In the genomic region with DNA sequence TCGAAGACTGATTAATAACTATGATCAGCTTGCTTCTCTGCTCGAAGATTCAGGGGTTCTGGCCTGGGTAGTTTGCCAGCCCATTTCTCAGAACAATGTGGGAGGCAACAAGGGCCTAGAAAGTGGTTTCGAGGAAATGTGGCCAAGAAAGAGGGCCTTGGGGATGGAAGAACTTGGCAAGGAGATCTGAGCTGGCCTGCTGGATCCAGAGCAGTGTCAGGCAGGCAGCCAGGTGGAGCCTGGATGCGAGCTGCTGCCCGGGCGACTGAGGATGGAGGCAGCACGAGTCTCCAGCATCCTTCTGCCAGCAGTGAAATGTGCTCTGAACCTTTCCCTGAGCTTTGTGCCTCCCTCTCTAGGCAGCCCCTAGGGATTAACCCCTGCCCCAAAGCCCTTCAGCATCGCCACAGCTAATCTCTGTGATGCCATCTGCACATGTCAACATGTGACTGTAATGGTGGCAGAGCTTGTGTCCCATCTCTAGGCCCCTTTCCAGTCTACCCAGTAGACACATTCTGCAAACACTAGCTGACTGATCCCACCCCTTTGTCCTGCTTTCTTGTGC, we compare ENCODE assay signal across 11 cellular contexts.
DNase-seq lines count a peak whose midpoint lies in the region; ATAC-seq and TF ChIP-seq lines count a peak whose summit lies in the region.
"Had no signal": no experiment of that assay in that cellular context is flagged by ENCODE, and none has a peak within 500 bp of the region (broad histone marks: within the 10 kb centered on the region; RNA-seq: fewer than 3 reads in every experiment).

No MANE protein-coding gene starts in this region.

- TF ChIP-seq CTCF in smooth muscle cell (IDR thresholded peaks at IDR 0.05; ENCODE audit: borderline replicate concordance, insufficient read depth, poor library complexity, severe bottlenecking): no peak
- TF ChIP-seq CTCF in prostate gland (IDR thresholded peaks at IDR 0.05): no peak

- 90% methylated on average over 8 of the region's 8 CpGs for WGBS in smooth muscle cell (ENCODE audit: low lambda C conversion rate)
- 54% methylated on average over 8 of the region's 8 CpGs for WGBS in prostate gland

- H3K9me3 ChIP-seq in smooth muscle cell (replicated peaks; ENCODE audit: low read depth) (no peaks in the 10 kb centered on the region), prostate gland (no peaks in the 10 kb centered on the region)
- H3K9me3 ChIP-seq: esophagus squamous epithelium had no signal

- ATAC-seq in SK-N-SH treated with all-trans-retinoic acid at 6 μM for 48 hours (peak; percentile 10; the same call in 1 of the 3 replicates), GM21717 (IDR thresholded peaks at IDR 0.05; ENCODE audit: unreplicated experiment) (no peak)
- ATAC-seq: activated CD4-positive, CD25-positive, alpha-beta regulatory T cell treated with anti-CD3 and anti-CD28 coated beads, Interleukin-2, amount 50 U/mL, for 24 hours; GM12878 had no signal

- H3K27me3 ChIP-seq in smooth muscle cell (ENCODE audit: low read depth): no peaks in the 10 kb centered on the region
- no peaks in the 10 kb centered on the region for H3K27me3 ChIP-seq in prostate gland (replicated peaks; ENCODE audit: insufficient read depth)

- DNase-seq in M059J (ENCODE audit: low read depth): peak; percentile 57
- DNase-seq in globus pallidus (ENCODE audit: low spot score): peak; percentile 82
- no peak for DNase-seq in smooth muscle cell (lab: John Stamatoyannopoulos, UW; ENCODE audit: unreplicated experiment)
- DNase-seq in HuH-7 (ENCODE audit: low spot score): no peak
- DNase-seq in prostate gland (ENCODE audit: low spot score): no peak
- DNase-seq: activated T-cell treated with anti-CD3 and anti-CD28 coated beads, Interleukin-2, amount 50 U/mL, for 48 hours; esophagus squamous epithelium had no signal

- H3K4me3 ChIP-seq in smooth muscle cell (no peak overlapping the region), prostate gland (no peak overlapping the region)
- H3K4me3 ChIP-seq: esophagus squamous epithelium, GM12878 had no signal

- peaks cover 3% of the 10 kb centered on the region for H3F3A ChIP-seq in smooth muscle cell (ENCODE audit: low read depth)

- no peaks in the 10 kb centered on the region for H3K79me2 ChIP-seq in smooth muscle cell (ENCODE audit: low read depth)

- no peak overlapping the region for H2AFZ ChIP-seq in smooth muscle cell (ENCODE audit: low read depth)

- peak overlapping the region; percentile 2 for H3K27ac ChIP-seq in smooth muscle cell (ENCODE audit: low read depth)
- H3K27ac ChIP-seq in prostate gland: no peak overlapping the region

- H3K9ac ChIP-seq in smooth muscle cell (ENCODE audit: low read depth): no peak overlapping the region

- no peaks in the 10 kb centered on the region for H4K20me1 ChIP-seq in smooth muscle cell (ENCODE audit: low read depth)

- H3K36me3 ChIP-seq in smooth muscle cell (ENCODE audit: low read depth): no peaks in the 10 kb centered on the region
- H3K36me3 ChIP-seq in prostate gland: no peaks in the 10 kb centered on the region
- H3K36me3 ChIP-seq: esophagus squamous epithelium had no signal

- intact Hi-C loops in prostate gland (cut with DNase I): no loop called here

- no peak for TF ChIP-seq POLR2A in prostate gland (IDR thresholded peaks at IDR 0.05)

- H3K4me2 ChIP-seq in smooth muscle cell: no peak overlapping the region

- H3K4me1 ChIP-seq in smooth muscle cell (ENCODE audit: low read depth) (peaks cover 3% of the 10 kb centered on the region), prostate gland (replicated peaks) (no peaks in the 10 kb centered on the region)

TF ChIP-seq in SK-N-SH treated with all-trans-retinoic acid at 6 μM for 48 hours, 23 proteins besides CTCF, POLR2A, EP300 and RAD21:
- TF ChIP-seq OSR1 (CRISPR knock-in tag; IDR thresholded peaks at IDR 0.05): 0 out of 2 replicates have a peak, but pooled peaks have one; percentile 35
- TF ChIP-seq ZNF565 (CRISPR knock-in tag; conservative IDR thresholded peaks at IDR 0.05; ENCODE audit: low read depth): no peak

Comparison
In these comparisons a context has a peak if more than half of its experiments do, and no peak if none do; other contexts are left out.
1. DNase-seq: peak in M059J (single experiment) and globus pallidus (single experiment); none in smooth muscle cell (single experiment), HuH-7 (single experiment) and prostate gland (single experiment).